ENCODE assay signal across 1 cellular context in the genomic region with DNA sequence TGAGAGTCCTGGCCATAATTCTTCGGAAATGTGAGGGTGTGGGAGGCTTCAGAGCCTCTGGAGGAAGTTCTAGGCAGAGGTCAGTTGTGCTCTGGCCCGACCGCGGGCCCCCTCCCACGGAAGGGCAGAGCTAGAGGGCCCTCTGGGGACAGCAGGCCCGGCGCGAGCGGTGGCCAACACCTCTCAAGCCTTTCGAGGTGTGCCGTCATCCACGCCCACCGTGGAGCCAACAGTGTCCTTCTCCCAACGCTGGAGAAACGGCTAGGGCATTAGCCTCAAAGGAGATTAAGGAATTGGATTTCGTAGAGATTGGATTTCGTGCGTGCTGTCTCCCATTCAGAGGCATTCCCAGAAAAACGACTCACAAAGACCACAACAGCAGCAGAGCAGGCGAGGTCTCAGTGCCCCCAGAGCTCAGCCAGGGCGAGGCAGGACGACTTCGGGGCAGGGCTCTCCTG.
TF ChIP-seq lines count a peak whose summit lies in the region.

No MANE protein-coding gene starts in this region.

TF ChIP-seq in H1, 55 proteins besides CTCF, POLR2A, EP300 and RAD21:
- TF ChIP-seq SAP30 (IDR thresholded peaks at IDR 0.05; ENCODE audit: insufficient read depth, insufficient replicate concordance, low read length), result no peak
- TF ChIP-seq HDAC6 (IDR thresholded peaks at IDR 0.05; ENCODE audit: low read depth, low read length), result no peak
- no peak for TF ChIP-seq TEAD4 (IDR thresholded peaks at IDR 0.05; ENCODE audit: low read depth, low read length)
- TF ChIP-seq CTBP2 (IDR thresholded peaks at IDR 0.05; ENCODE audit: borderline replicate concordance, insufficient read depth, insufficient read length, low read length), result no peak
- no peak for TF ChIP-seq SIRT6 (IDR thresholded peaks at IDR 0.05; ENCODE audit: low read length)
- no peak for TF ChIP-seq ASH2L (IDR thresholded peaks at IDR 0.05; ENCODE audit: low read length)
- TF ChIP-seq JUND (IDR thresholded peaks at IDR 0.05; ENCODE audit: low read length), result no peak
- no peak for TF ChIP-seq ATF2 (IDR thresholded peaks at IDR 0.05; ENCODE audit: low read length)
- no peak for TF ChIP-seq CHD1 (IDR thresholded peaks at IDR 0.05; ENCODE audit: low read depth, low read length)
- TF ChIP-seq POU5F1 (IDR thresholded peaks at IDR 0.05; ENCODE audit: low read depth, low read length), result no peak
- TF ChIP-seq CHD2 (IDR thresholded peaks at IDR 0.05; ENCODE audit: low read length), result no peak
- TF ChIP-seq, protein P1, sequence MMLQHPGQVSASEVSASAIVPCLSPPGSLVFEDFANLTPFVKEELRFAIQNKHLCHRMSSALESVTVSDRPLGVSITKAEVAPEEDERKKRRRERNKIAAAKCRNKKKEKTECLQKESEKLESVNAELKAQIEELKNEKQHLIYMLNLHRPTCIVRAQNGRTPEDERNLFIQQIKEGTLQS (IDR thresholded peaks at IDR 0.05; ENCODE audit: insufficient read depth, low read depth, low read length), result no peak
TF ChIP-seq in H1: peak in this region for 0.
